Comparison of ENCODE assay signal across 8 cellular contexts in genomic region chr6:106097368-106098231, GRCh38. TPM values are rescaled to one million over a fixed set of nuclear protein-coding genes. Genes with fewer than 3 reads are reported as not detected.
DNase-seq lines count a peak whose midpoint lies in the region; ATAC-seq and TF ChIP-seq lines count a peak whose summit lies in the region.

No MANE protein-coding gene starts in this region.

- ATAC-seq in GM18861 (IDR thresholded peaks at IDR 0.05; ENCODE audit: unreplicated experiment) (peak; percentile 34), HG03064 (IDR thresholded peaks at IDR 0.05; ENCODE audit: low read depth, unreplicated experiment) (peak; percentile 42)

- TF ChIP-seq POLR2A in stomach (IDR thresholded peaks at IDR 0.05) = no peak

- 1 to 5% (median 2%) methylated on average over 19 of the region's 19 CpGs for WGBS in stomach, 5 donors

- intact Hi-C loops in stomach (cut with DNase I; ENCODE audit: low total_unique reads) = no loop called here

- H3K36me3 ChIP-seq in SJSA1 = peaks cover 3% of the 10 kb centered on the region; the same call in 1 of the 2 replicates
- H3K36me3 ChIP-seq in stomach = peaks cover 0 to 4% (median 0%) of the 10 kb centered on the region in 4 donors

- DNase-seq in SJSA1 (ENCODE audit: low read depth in 1 of 2, low spot score in 2 of 2) (peak in 1 of 2 experiments; percentile 58), astrocyte of the spinal cord (ENCODE audit: low read depth, low spot score) (peak; percentile 65), iris pigment epithelial cell (ENCODE audit: low read depth) (peak; percentile 74), stomach (no peak), GOT3 (lab: John Stamatoyannopoulos, UW) (no peak)

- in situ Hi-C loops in astrocyte of the spinal cord (cut with HindIII; ENCODE audit: low sequenced_read_pairs) = no loop called here

- H3K9me3 ChIP-seq in SJSA1 (replicated peaks) = no peaks in the 10 kb centered on the region
- no peaks in the 10 kb centered on the region for H3K9me3 ChIP-seq in stomach

- TF ChIP-seq EP300 in stomach (IDR thresholded peaks at IDR 0.05) = no peak

- H3K27ac ChIP-seq in 22Rv1 = peak overlapping the region; percentile 52
- H3K27ac ChIP-seq in SJSA1 = peak overlapping the region; percentile 46
- H3K27ac ChIP-seq in stomach = peak overlapping the region; percentile 65 to 93 (median 81)

- H3K4me1 ChIP-seq in SJSA1 (replicated peaks) (peaks cover 17% of the 10 kb centered on the region), stomach (peaks cover 0 to 41% (median 16%) of the 10 kb centered on the region in 4 donors)

- H3K27me3 ChIP-seq in SJSA1 (replicated peaks) = no peaks in the 10 kb centered on the region
- peaks cover 0 to 54% (median 0%) of the 10 kb centered on the region in 3 donors for H3K27me3 ChIP-seq in stomach

- TF ChIP-seq CTCF in 22Rv1 (IDR thresholded peaks at IDR 0.05) (no peak), astrocyte of the spinal cord (IDR thresholded peaks at IDR 0.05; ENCODE audit: low read depth, low read length) (no peak), stomach (IDR thresholded peaks at IDR 0.05) (no peak)

- H3K4me3 ChIP-seq in SJSA1 (peak overlapping the region; percentile 36), astrocyte of the spinal cord (ENCODE audit: low read depth, low read length) (peak overlapping the region; percentile 47), stomach (peak overlapping the region; percentile 35 to 41 (median 38))

RNA-seq across cellular contexts. Expression of gene PRDM1, which starts 11.5 kb away (rescaled TPM):
- 0.84 and 1.3 TPM in 2 replicates for total RNA-seq in SJSA1 (2014; rRNA removed; shearing (Covaris generic))
- total RNA-seq in stomach = 10 to 100 TPM in 2 of 5 donors, 1 to 10 TPM in 2, under 1 TPM in 1; under 0.01 to 22.7 (median 6.4) TPM
- polyA plus RNA-seq in stomach = 1 to 10 TPM; 3.1 to 7.0 (median 3.6) TPM

Comparison
In these comparisons a context has a peak if more than half of its experiments do, and no peak if none do; other contexts are left out.
1. DNase-seq: peak in astrocyte of the spinal cord (single experiment) and iris pigment epithelial cell (single experiment); none in stomach (single experiment) and GOT3 (single experiment).
2. Peak in every context shown above with its lines, with median percentiles within 50 percentile points of each other: H3K27ac ChIP-seq and H3K4me3 ChIP-seq.